Comparison of ENCODE assay signal across 1 cellular context in the genomic region with DNA sequence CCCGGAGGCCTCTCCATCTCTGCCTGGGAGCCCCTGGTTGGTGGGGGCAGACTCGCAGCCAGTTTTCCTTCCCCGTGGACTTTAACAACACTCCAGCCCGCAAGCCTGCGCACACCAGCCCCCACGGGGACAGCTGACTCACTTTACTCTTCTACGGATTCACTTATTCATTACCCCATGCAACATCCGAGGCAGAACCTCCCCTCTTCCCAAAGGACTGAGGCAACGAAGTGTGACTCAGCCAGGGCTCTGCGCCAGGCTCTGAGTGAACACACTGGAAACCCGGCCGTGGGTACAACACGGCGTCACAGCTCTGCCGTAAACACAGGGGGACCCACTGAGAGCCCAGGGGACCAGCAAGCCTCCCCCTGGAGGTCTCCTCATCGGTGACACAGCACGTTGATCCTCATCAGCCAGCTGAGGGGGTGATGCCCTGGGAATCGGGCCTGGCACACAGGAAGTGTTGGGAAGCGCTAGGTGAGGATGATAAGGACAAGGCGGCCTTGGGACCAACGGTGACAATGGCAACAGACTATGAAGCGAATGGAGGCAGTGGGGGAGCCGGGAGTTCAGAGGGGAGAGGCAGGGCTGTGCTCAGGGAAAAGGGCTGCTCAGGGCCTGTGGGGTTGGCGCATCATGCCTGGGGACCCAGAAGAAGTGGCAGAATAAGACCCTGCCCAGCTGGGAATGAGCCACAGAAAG.
A peak's percentile ranks its signal among the peaks of the same experiment; 100 is the strongest.
TF ChIP-seq lines count a peak whose summit lies in the region.

No MANE protein-coding gene starts in this region.

TF ChIP-seq in GM12878, 131 proteins besides CTCF, POLR2A, EP300 and RAD21 (continued from another document):
- TF ChIP-seq, protein P1, sequence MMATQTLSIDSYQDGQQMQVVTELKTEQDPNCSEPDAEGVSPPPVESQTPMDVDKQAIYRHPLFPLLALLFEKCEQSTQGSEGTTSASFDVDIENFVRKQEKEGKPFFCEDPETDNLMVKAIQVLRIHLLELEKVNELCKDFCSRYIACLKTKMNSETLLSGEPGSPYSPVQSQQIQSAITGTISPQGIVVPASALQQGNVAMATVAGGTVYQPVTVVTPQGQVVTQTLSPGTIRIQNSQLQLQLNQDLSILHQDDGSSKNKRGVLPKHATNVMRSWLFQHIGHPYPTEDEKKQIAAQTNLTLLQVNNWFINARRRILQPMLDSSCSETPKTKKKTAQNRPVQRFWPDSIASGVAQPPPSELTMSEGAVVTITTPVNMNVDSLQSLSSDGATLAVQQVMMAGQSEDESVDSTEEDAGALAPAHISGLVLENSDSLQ (IDR thresholded peaks at IDR 0.05): no peak
- TF ChIP-seq MTA2 (IDR thresholded peaks at IDR 0.05; ENCODE audit: low read depth): peak; percentile 56
- TF ChIP-seq, protein P2, sequence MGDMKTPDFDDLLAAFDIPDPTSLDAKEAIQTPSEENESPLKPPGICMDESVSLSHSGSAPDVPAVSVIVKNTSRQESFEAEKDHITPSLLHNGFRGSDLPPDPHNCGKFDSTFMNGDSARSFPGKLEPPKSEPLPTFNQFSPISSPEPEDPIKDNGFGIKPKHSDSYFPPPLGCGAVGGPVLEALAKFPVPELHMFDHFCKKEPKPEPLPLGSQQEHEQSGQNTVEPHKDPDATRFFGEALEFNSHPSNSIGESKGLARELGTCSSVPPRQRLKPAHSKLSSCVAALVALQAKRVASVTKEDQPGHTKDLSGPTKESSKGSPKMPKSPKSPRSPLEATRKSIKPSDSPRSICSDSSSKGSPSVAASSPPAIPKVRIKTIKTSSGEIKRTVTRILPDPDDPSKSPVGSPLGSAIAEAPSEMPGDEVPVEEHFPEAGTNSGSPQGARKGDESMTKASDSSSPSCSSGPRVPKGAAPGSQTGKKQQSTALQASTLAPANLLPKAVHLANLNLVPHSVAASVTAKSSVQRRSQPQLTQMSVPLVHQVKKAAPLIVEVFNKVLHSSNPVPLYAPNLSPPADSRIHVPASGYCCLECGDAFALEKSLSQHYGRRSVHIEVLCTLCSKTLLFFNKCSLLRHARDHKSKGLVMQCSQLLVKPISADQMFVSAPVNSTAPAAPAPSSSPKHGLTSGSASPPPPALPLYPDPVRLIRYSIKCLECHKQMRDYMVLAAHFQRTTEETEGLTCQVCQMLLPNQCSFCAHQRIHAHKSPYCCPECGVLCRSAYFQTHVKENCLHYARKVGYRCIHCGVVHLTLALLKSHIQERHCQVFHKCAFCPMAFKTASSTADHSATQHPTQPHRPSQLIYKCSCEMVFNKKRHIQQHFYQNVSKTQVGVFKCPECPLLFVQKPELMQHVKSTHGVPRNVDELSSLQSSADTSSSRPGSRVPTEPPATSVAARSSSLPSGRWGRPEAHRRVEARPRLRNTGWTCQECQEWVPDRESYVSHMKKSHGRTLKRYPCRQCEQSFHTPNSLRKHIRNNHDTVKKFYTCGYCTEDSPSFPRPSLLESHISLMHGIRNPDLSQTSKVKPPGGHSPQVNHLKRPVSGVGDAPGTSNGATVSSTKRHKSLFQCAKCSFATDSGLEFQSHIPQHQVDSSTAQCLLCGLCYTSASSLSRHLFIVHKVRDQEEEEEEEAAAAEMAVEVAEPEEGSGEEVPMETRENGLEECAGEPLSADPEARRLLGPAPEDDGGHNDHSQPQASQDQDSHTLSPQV (IDR thresholded peaks at IDR 0.05): no peak
- TF ChIP-seq TCF7 (IDR thresholded peaks at IDR 0.05; ENCODE audit: borderline replicate concordance): no peak
- TF ChIP-seq BCL11A (IDR thresholded peaks at IDR 0.05; ENCODE audit: low read depth, low read length): no peak
- TF ChIP-seq, protein P3, sequence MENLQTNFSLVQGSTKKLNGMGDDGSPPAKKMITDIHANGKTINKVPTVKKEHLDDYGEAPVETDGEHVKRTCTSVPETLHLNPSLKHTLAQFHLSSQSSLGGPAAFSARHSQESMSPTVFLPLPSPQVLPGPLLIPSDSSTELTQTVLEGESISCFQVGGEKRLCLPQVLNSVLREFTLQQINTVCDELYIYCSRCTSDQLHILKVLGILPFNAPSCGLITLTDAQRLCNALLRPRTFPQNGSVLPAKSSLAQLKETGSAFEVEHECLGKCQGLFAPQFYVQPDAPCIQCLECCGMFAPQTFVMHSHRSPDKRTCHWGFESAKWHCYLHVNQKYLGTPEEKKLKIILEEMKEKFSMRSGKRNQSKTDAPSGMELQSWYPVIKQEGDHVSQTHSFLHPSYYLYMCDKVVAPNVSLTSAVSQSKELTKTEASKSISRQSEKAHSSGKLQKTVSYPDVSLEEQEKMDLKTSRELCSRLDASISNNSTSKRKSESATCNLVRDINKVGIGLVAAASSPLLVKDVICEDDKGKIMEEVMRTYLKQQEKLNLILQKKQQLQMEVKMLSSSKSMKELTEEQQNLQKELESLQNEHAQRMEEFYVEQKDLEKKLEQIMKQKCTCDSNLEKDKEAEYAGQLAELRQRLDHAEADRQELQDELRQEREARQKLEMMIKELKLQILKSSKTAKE (IDR thresholded peaks at IDR 0.05; ENCODE audit: low read depth, poor library complexity, severe bottlenecking): no peak
- TF ChIP-seq NBN (IDR thresholded peaks at IDR 0.05): 0 out of 2 replicates have a peak, but pooled peaks have one; percentile 49
- no peak for TF ChIP-seq CBX5 (IDR thresholded peaks at IDR 0.05; ENCODE audit: low read depth)
- TF ChIP-seq, protein P4, sequence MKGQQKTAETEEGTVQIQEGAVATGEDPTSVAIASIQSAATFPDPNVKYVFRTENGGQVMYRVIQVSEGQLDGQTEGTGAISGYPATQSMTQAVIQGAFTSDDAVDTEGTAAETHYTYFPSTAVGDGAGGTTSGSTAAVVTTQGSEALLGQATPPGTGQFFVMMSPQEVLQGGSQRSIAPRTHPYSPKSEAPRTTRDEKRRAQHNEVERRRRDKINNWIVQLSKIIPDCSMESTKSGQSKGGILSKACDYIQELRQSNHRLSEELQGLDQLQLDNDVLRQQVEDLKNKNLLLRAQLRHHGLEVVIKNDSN (IDR thresholded peaks at IDR 0.05; ENCODE audit: borderline replicate concordance, extremely low read length, insufficient read depth, low read depth, low read length): no peak
- peak; percentile 68 for TF ChIP-seq DPF2 (IDR thresholded peaks at IDR 0.05)
- no peak for TF ChIP-seq ATF7 (IDR thresholded peaks at IDR 0.05; ENCODE audit: low read depth)
- 0 out of 2 replicates have a peak, but pooled peaks have one; percentile 11 for TF ChIP-seq ZNF207 (IDR thresholded peaks at IDR 0.05; ENCODE audit: borderline replicate concordance)
- TF ChIP-seq, protein P5, sequence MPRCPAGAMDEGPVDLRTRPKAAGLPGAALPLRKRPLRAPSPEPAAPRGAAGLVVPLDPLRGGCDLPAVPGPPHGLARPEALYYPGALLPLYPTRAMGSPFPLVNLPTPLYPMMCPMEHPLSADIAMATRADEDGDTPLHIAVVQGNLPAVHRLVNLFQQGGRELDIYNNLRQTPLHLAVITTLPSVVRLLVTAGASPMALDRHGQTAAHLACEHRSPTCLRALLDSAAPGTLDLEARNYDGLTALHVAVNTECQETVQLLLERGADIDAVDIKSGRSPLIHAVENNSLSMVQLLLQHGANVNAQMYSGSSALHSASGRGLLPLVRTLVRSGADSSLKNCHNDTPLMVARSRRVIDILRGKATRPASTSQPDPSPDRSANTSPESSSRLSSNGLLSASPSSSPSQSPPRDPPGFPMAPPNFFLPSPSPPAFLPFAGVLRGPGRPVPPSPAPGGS (IDR thresholded peaks at IDR 0.05; ENCODE audit: borderline replicate concordance, insufficient read depth, low read depth, low read length, poor library complexity, severe bottlenecking): no peak
